ENCODE assay signal across 24 cellular contexts in the genomic region with DNA sequence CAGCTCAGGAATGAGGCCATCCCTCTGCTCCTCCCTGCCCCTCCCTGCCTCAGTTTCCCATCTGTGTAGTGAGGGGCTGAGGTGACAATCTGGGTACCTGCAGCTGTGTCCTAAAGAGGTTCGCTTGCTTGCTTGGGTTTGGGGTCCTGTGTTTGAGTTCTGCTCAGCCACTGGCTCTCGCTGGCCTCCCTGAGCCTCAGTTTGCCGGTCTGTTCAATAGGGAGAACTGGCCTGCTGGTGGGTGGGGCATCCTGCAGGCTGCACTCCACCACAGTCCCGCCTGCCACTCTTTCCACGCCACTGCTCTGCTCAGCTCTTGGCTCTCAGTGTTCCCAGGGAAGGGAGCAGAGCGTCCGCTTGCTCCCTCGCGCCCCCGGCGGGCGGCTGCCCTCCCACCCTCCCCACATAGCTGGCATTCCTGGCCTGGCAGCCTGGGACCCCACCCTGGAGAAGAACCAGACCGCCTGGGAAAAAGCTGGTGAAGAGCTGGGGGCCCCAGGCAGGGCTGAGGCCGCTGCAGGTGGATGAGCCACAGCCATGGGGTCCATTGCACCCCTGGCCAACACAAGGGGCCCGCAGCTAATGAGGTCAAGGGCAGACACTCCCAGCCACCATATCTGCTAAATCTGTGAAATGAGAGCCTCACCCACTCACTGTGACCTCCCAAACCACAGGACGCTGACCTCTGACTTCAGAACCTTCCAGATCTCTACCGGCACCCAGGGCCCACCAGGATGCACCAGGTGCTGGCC. TPM values are rescaled to one million over a fixed set of nuclear protein-coding genes. Genes with fewer than 3 reads are reported as not detected.
"Had no signal": no experiment of that assay in that cellular context is flagged by ENCODE, and none has a peak within 500 bp of the region (broad histone marks: within the 10 kb centered on the region; RNA-seq: fewer than 3 reads in every experiment).

No MANE protein-coding gene starts in this region.

- H3K9me3 ChIP-seq: Peyer's patch, SJSA1 had no signal

- H3K27ac ChIP-seq: Peyer's patch, SJSA1, SK-N-MC had no signal

- H3K4me3 ChIP-seq: Peyer's patch, SJSA1, SK-N-MC had no signal

- DNase-seq: KBM-7, MV-4-11, NCI-H1048, NCI-H1105, NCI-H1417 treated with DMSO at 0.1 percent for 48 hours, NCI-H146, NCI-H1694 treated with DMSO at 0.1 percent for 48 hours, NCI-H1930, NCI-H2081, NCI-H2107, NCI-H2171, NCI-H226, NCI-H446, NCI-H510A, NCI-H524 treated with DMSO at 0.1 percent for 48 hours, NCI-H774, PC-3, Peyer's patch, Right ventricle myocardium superior, SIG-M5 had no signal

- H3K4me1 ChIP-seq: Peyer's patch, SJSA1 had no signal

- ATAC-seq: PC-3 had no signal

- H3K9me3 Mint-ChIP-seq: IgD-negative memory B cell had no signal

- H3K4me1 Mint-ChIP-seq: IgD-negative memory B cell had no signal

- H3K27me3 ChIP-seq: Peyer's patch, SJSA1 had no signal

- H3K36me3 ChIP-seq: Peyer's patch, SJSA1 had no signal

- H3K4me3 Mint-ChIP-seq: IgD-negative memory B cell had no signal

- H3K36me3 Mint-ChIP-seq: IgD-negative memory B cell had no signal

RNA-seq across cellular contexts. Expression of gene WNT7B, which starts 15.1 kb away (rescaled TPM):
- total RNA-seq: LHCN-M2, Peyer's patch, Right ventricle myocardium superior had no signal
- polyA plus RNA-seq: IgD-negative memory B cell had no signal
